ENCODE assay signal across 2 cellular contexts in the genomic region with DNA sequence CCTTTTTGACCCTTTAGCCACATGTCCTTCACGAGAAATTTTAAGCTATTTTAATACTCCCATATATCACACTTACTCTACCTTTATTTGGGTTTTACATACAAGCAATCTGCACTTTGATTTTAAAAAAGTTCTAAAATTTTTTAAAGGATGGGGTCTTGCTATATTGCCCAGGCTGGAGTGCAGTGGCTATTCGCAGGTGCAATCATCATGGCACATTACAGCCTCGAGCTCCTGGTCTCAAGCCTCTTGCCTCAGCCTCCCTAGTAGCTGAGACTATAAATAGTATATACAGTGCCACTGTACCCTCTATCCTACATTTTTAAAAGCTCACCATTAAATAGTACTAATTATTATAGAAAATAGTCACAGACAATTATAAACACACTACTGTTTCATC.
TF ChIP-seq lines count a peak whose summit lies in the region.

No MANE protein-coding gene starts in this region.

TF ChIP-seq in HepG2, 621 proteins besides CTCF, POLR2A, EP300 and RAD21:
- TF ChIP-seq EEA1 (CRISPR knock-in tag; IDR thresholded peaks at IDR 0.05; ENCODE audit: borderline replicate concordance), result no peak
- TF ChIP-seq, protein P1, sequence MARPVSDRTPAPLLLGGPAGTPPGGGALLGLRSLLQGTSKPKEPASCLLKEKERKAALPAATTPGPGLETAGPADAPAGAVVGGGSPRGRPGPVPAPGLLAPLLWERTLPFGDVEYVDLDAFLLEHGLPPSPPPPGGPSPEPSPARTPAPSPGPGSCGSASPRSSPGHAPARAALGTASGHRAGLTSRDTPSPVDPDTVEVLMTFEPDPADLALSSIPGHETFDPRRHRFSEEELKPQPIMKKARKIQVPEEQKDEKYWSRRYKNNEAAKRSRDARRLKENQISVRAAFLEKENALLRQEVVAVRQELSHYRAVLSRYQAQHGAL (CRISPR knock-in tag; IDR thresholded peaks at IDR 0.05; ENCODE audit: not compliant biosample characterization), result no peak
- TF ChIP-seq ZNF121 (CRISPR knock-in tag; IDR thresholded peaks at IDR 0.05), result peak; percentile 80

TF ChIP-seq in K562, 482 proteins besides CTCF, POLR2A, EP300 and RAD21:
- TF ChIP-seq CREB1 (IDR thresholded peaks at IDR 0.05), result no peak
- TF ChIP-seq CREB1 (CRISPR knock-in tag; IDR thresholded peaks at IDR 0.05), result no peak
- TF ChIP-seq, protein P2, sequence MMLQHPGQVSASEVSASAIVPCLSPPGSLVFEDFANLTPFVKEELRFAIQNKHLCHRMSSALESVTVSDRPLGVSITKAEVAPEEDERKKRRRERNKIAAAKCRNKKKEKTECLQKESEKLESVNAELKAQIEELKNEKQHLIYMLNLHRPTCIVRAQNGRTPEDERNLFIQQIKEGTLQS (IDR thresholded peaks at IDR 0.05), result no peak
- TF ChIP-seq, protein P2 (CRISPR knock-in tag; conservative IDR thresholded peaks at IDR 0.05), result no peak
- peak; percentile 20 for TF ChIP-seq RBM25 (IDR thresholded peaks at IDR 0.05; ENCODE audit: low read depth, low read length, severe bottlenecking)
- TF ChIP-seq ZNF121 (CRISPR knock-in tag; conservative IDR thresholded peaks at IDR 0.05), result peak; percentile 63
